Comparison of ENCODE assay signal across 13 cellular contexts in genomic region chr6:105545947-105546710, GRCh38.
DNase-seq lines count a peak whose midpoint lies in the region; ATAC-seq and TF ChIP-seq lines count a peak whose summit lies in the region.
"Had no signal": no experiment of that assay in that cellular context is flagged by ENCODE, and none has a peak within 500 bp of the region (broad histone marks: within the 10 kb centered on the region; RNA-seq: fewer than 3 reads in every experiment).

No MANE protein-coding gene starts in this region.

- peak; percentile 97 for ATAC-seq in RWPE2 (ENCODE audit: low read depth)
- no peak for ATAC-seq in GM18517 (IDR thresholded peaks at IDR 0.05; ENCODE audit: unreplicated experiment)
- no peak for ATAC-seq in GM21367 (IDR thresholded peaks at IDR 0.05; ENCODE audit: unreplicated experiment)
- ATAC-seq: left ventricle myocardium superior had no signal

- peak overlapping the region; percentile 54 for H2AFZ ChIP-seq in GM23248

- WGBS in GM23248 (ENCODE audit: low coverage in 1 of 2, low lambda C conversion rate in 2 of 2, missing lambda C conversion rate in 2 of 2), 2 experiments = 8 to 10% methylated on average over 11 of the region's 11 CpGs

- H3K36me3 ChIP-seq in GM23248 (ENCODE audit: low read depth) (no peaks in the 10 kb centered on the region), RWPE2 (ENCODE audit: low read depth) (no peaks in the 10 kb centered on the region), uterus (no peaks in the 10 kb centered on the region)
- H3K36me3 ChIP-seq: heart right ventricle, thoracic aorta had no signal

- no peak for TF ChIP-seq POLR2A in uterus (IDR thresholded peaks at IDR 0.05)

- peaks cover 14% of the 10 kb centered on the region for H3F3A ChIP-seq in GM23248 (ENCODE audit: insufficient read depth)

- no peaks in the 10 kb centered on the region for H4K20me1 ChIP-seq in GM23248 (ENCODE audit: insufficient read depth)

- H3K4me3 ChIP-seq in GM23248 = peak overlapping the region; percentile 25
- no peak overlapping the region for H3K4me3 ChIP-seq in RWPE2 (ENCODE audit: severe bottlenecking)
- H3K4me3 ChIP-seq in fibroblast of mammary gland (ENCODE audit: control insufficient read depth, low read depth, low read length) = no peak overlapping the region
- no peak overlapping the region for H3K4me3 ChIP-seq in uterus
- H3K4me3 ChIP-seq: heart right ventricle, thoracic aorta had no signal

- H3K9me2 ChIP-seq in GM23248 (ENCODE audit: insufficient read depth) = no peaks in the 10 kb centered on the region

- DNase-seq in GM23248 = peak; percentile 94
- no peak for DNase-seq in RWPE2 (ENCODE audit: low spot score)
- peak; percentile 98 for DNase-seq in fibroblast of mammary gland (ENCODE audit: low read depth)
- peak; percentile 32 to 55 for DNase-seq in uterus
- no peak for DNase-seq in epidermal melanocyte (ENCODE audit: insufficient read length, low spot score)
- DNase-seq: heart right ventricle, left ventricle myocardium superior, MV-4-11, NCI-H446, T-helper 9 cell had no signal

- intact Hi-C loops in uterus (cut with DNase I; ENCODE audit: low total_unique reads) = no loop called here

- H3K9ac ChIP-seq in GM23248 = peak overlapping the region; percentile 46

- H3K27ac ChIP-seq in GM23248 (peak overlapping the region; percentile 83), RWPE2 (ENCODE audit: poor library complexity, severe bottlenecking) (peak overlapping the region; percentile 83), uterus (peak overlapping the region; percentile 53 to 65)
- H3K27ac ChIP-seq: heart right ventricle, thoracic aorta had no signal

- H3K9me3 ChIP-seq in GM23248 (ENCODE audit: low read depth) (no peaks in the 10 kb centered on the region), RWPE2 (ENCODE audit: severe bottlenecking) (no peaks in the 10 kb centered on the region), uterus (no peaks in the 10 kb centered on the region)
- H3K9me3 ChIP-seq: heart right ventricle, thoracic aorta had no signal

- H3K4me2 ChIP-seq in GM23248 (ENCODE audit: unreplicated experiment) = peak overlapping the region; percentile 68

- TF ChIP-seq CTCF in RWPE2 (IDR thresholded peaks at IDR 0.05; ENCODE audit: poor library complexity, severe bottlenecking) = no peak
- TF ChIP-seq CTCF in fibroblast of mammary gland (conservative IDR thresholded peaks at IDR 0.05; ENCODE audit: control insufficient read depth, insufficient read depth, low read depth, low read length) = no peak
- peak in 1 of 4 experiments; percentile 22 for TF ChIP-seq CTCF in uterus (IDR thresholded peaks at IDR 0.05)

- in situ Hi-C loops in GM23248 (cut with MboI) = no loop called here

- H3K27me3 ChIP-seq in GM23248 (replicated peaks; ENCODE audit: insufficient read depth) = no peaks in the 10 kb centered on the region
- no peaks in the 10 kb centered on the region for H3K27me3 ChIP-seq in RWPE2 (ENCODE audit: insufficient read depth, poor library complexity, severe bottlenecking)
- H3K27me3 ChIP-seq in uterus = no peaks in the 10 kb centered on the region

- H3K4me1 ChIP-seq in GM23248 (ENCODE audit: insufficient read depth) = peaks cover 18% of the 10 kb centered on the region
- peaks cover 22% of the 10 kb centered on the region for H3K4me1 ChIP-seq in RWPE2 (ENCODE audit: insufficient read depth, poor library complexity, severe bottlenecking)
- no peaks in the 10 kb centered on the region for H3K4me1 ChIP-seq in uterus
- H3K4me1 ChIP-seq: heart right ventricle had no signal

- no peaks in the 10 kb centered on the region for H3K79me2 ChIP-seq in GM23248 (ENCODE audit: insufficient read depth)

Comparison
In these comparisons a context has a peak if more than half of its experiments do, and no peak if none do; other contexts are left out.
1. DNase-seq: peak in GM23248 (single experiment), fibroblast of mammary gland (single experiment) and uterus (2 of 2); none in RWPE2 (single experiment) and epidermal melanocyte (single experiment).
2. Peak in every context shown above with its lines, with median percentiles within 50 percentile points of each other: H3K27ac ChIP-seq.